In the genomic region with DNA sequence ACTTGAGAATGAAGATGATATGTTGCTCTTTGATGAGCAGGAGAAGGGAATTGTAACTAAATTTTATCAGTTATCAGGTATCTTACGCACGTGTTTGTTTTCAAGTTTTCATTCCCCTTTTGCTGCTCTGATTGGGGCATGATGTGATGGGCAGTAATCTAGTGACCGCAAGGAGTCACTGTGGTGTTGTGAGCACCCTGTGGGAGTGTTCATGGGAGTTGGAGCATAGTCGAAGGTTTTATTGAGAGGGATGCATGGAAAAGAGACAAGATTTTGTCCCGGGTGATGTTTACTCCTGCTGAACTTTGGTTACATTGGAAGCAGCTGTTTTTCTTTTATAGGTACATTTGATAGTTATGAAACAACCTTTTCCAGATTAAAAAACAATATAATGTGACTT, we compare ENCODE assay signal across 1 cellular context.
TF ChIP-seq lines count a peak whose summit lies in the region.

No MANE protein-coding gene starts in this region.

TF ChIP-seq in H1, 55 proteins besides CTCF, POLR2A, EP300 and RAD21:
- no peak for TF ChIP-seq RFX5 (IDR thresholded peaks at IDR 0.05; ENCODE audit: borderline replicate concordance, low read depth, low read length)
- no peak for TF ChIP-seq ASH2L (IDR thresholded peaks at IDR 0.05; ENCODE audit: low read length)
- no peak for TF ChIP-seq ZNF274 (IDR thresholded peaks at IDR 0.05; ENCODE audit: borderline replicate concordance, extremely low read depth, low read length)
- no peak for TF ChIP-seq EGR1 (IDR thresholded peaks at IDR 0.05; ENCODE audit: borderline replicate concordance, low read depth, low read length)
- no peak for TF ChIP-seq EZH2 (IDR thresholded peaks at IDR 0.05; ENCODE audit: low read depth, low read length, severe bottlenecking)
- no peak for TF ChIP-seq RBBP5 (IDR thresholded peaks at IDR 0.05; ENCODE audit: borderline replicate concordance, low read depth, low read length)
- TF ChIP-seq, protein P1, sequence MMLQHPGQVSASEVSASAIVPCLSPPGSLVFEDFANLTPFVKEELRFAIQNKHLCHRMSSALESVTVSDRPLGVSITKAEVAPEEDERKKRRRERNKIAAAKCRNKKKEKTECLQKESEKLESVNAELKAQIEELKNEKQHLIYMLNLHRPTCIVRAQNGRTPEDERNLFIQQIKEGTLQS (IDR thresholded peaks at IDR 0.05; ENCODE audit: insufficient read depth, low read depth, low read length) = no peak
- no peak for TF ChIP-seq CEBPB (IDR thresholded peaks at IDR 0.05; ENCODE audit: low read depth, low read length)
- TF ChIP-seq CBX5 (IDR thresholded peaks at IDR 0.05; ENCODE audit: low read depth, low read length) = no peak
- no peak for TF ChIP-seq POU5F1 (IDR thresholded peaks at IDR 0.05; ENCODE audit: low read depth, low read length)
